ENCODE assay signal across 1 cellular context in the genomic region with DNA sequence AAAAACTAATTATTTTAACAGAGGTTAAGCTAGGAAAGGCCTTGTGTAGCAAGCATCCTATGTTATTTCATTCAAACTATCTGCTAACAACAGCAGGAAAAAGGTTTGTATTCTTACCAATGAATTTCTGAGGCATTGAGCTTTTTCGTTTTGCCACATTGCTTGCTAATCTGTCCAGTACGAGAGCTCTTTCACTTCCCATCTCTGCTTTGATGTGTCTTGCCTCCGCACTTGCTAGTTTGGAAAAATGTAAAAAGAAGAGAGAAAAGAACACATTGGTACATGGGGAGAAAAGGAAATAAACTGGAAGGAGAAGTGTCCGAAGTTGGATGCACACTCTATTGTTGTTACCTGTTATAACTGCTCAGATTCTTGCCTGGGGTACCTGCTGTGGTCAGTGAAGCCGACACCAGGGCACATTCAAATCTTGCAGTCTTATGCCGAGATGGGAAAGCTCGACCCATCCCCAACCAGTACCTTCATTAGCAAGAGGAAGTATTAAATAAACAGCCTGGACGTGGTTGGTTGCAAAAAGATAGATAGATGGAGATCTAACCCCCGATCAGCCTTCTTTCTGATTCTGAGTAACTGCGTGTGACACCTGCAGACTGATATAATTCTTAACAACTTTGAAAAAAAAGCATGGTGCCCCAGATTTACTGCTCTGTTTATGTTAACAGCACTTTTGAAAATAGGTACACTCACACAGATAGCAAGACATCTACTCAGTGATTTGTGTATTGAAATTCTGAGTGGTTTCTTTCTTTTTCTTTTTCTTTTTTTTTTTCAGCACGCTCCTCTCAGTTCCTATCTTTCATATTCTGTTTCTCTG.
TF ChIP-seq lines count a peak whose summit lies in the region.

No MANE protein-coding gene starts in this region.

TF ChIP-seq in GM23338, 12 proteins besides CTCF, POLR2A, EP300 and RAD21 (continued from another document):
- no peak for TF ChIP-seq ZNF462 (CRISPR knock-in tag; IDR thresholded peaks at IDR 0.05)
- no peak for TF ChIP-seq CREB1 (CRISPR knock-in tag; IDR thresholded peaks at IDR 0.05; ENCODE audit: low read depth)
- TF ChIP-seq EZH2phosphoT487 (IDR thresholded peaks at IDR 0.05; ENCODE audit: unreplicated experiment) = no peak
- TF ChIP-seq ZNF331 (CRISPR knock-in tag; IDR thresholded peaks at IDR 0.05; ENCODE audit: low read depth) = no peak
- TF ChIP-seq ZNF114 (CRISPR knock-in tag; IDR thresholded peaks at IDR 0.05) = no peak
- no peak for TF ChIP-seq ETS1 (IDR thresholded peaks at IDR 0.05)
- no peak for TF ChIP-seq EZH2 (IDR thresholded peaks at IDR 0.05; ENCODE audit: low read depth, unreplicated experiment)
- TF ChIP-seq JUNB (IDR thresholded peaks at IDR 0.05; ENCODE audit: unreplicated experiment) = no peak
- no peak for TF ChIP-seq POLR2AphosphoS5 (IDR thresholded peaks at IDR 0.05; ENCODE audit: low read depth)
- no peak for TF ChIP-seq STAT1 (IDR thresholded peaks at IDR 0.05; ENCODE audit: unreplicated experiment)
